In the genomic region with DNA sequence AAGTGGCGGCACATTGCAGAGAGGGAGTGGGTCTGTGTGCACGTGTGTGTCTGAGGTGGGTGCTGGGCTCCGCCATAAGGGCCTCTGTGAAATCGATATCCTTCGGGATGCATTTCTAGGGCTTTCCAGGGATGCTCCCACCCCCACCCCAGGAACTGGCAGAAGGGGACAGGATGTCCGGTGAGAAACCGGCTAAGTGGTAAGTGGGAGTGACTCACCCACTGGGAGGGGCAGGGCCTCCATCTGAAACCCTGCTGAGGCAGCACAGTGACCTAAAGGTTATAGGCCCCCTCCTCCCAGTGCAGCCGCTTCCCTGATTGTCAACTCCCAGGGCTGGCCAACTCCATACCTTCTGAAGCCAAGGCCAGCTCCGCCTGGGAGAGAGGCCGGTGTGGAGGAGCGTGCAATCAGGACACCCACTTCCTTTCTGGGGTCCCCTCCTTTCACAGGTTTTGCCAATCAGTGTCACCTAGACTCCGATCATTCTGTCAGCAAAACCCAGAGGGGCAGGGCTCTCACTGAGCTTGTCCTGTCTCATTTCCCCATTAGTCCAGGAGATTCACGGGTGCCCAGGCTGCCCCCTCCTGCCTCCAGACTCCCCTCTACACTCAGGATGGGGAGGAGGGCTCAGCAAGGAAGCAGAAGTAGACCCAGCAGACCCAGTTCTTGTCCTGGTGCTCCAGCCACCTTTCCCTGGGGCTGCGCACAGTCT, we compare ENCODE assay signal across 10 cellular contexts.
DNase-seq lines count a peak whose midpoint lies in the region; ATAC-seq lines count a peak whose summit lies in the region.
"Had no signal": no experiment of that assay in that cellular context is flagged by ENCODE, and none has a peak within 500 bp of the region (broad histone marks: within the 10 kb centered on the region; RNA-seq: fewer than 3 reads in every experiment).

No MANE protein-coding gene starts in this region.

- no peak for DNase-seq in T-helper 2 cell treated with Interferon-gamma antibody and Interleukin-4, amounts not matched to agents 5 μg/mL and 100 μg/mL, for 36 hours (ENCODE audit: low spot score)
- no peak for DNase-seq in T-helper 2 cell
- peak; percentile 65 for DNase-seq in SW480 (ENCODE audit: low spot score)
- DNase-seq in foreskin melanocyte = peak; percentile 15
- no peak for DNase-seq in substantia nigra (lab: John Stamatoyannopoulos, UW)
- no peak for DNase-seq in CD1c-positive myeloid dendritic cell (ENCODE audit: extremely low spot score)
- no peak for DNase-seq in LoVo (ENCODE audit: low spot score)

- H3K27ac Mint-ChIP-seq in T-helper 2 cell treated with Interferon-gamma antibody and Interleukin-4, amounts not matched to agents 5 μg/mL and 100 μg/mL, for 36 hours = no peak overlapping the region

- no peaks in the 10 kb centered on the region for H3K9me3 Mint-ChIP-seq in T-helper 2 cell treated with Interferon-gamma antibody and Interleukin-4, amounts not matched to agents 5 μg/mL and 100 μg/mL, for 36 hours

- no peak for ATAC-seq in GM18868 (IDR thresholded peaks at IDR 0.05; ENCODE audit: unreplicated experiment)

- peak overlapping the region; percentile 38 for H3K27ac ChIP-seq in substantia nigra (ENCODE audit: low read depth, low read length, poor library complexity, severe bottlenecking)
- H3K27ac ChIP-seq: adrenal gland, testis had no signal

- peaks cover 3% of the 10 kb centered on the region for H3K4me1 Mint-ChIP-seq in T-helper 2 cell treated with Interferon-gamma antibody and Interleukin-4, amounts not matched to agents 5 μg/mL and 100 μg/mL, for 36 hours (ENCODE audit: low read depth)

- H3K4me3 Mint-ChIP-seq in T-helper 2 cell treated with Interferon-gamma antibody and Interleukin-4, amounts not matched to agents 5 μg/mL and 100 μg/mL, for 36 hours = peak overlapping the region; percentile 8

- H3K27me3 Mint-ChIP-seq in T-helper 2 cell treated with Interferon-gamma antibody and Interleukin-4, amounts not matched to agents 5 μg/mL and 100 μg/mL, for 36 hours (ENCODE audit: low read depth) = no peaks in the 10 kb centered on the region

- H3K36me3 Mint-ChIP-seq in T-helper 2 cell treated with Interferon-gamma antibody and Interleukin-4, amounts not matched to agents 5 μg/mL and 100 μg/mL, for 36 hours (ENCODE audit: low read depth) = no peaks in the 10 kb centered on the region

Comparison
In these comparisons a context has a peak if more than half of its experiments do, and no peak if none do; other contexts are left out.
1. DNase-seq: peak in SW480 (single experiment) and foreskin melanocyte (single experiment); none in T-helper 2 cell treated with Interferon-gamma antibody and Interleukin-4, amounts not matched to agents 5 μg/mL and 100 μg/mL, for 36 hours (single experiment), T-helper 2 cell (0 of 5), substantia nigra (0 of 49), CD1c-positive myeloid dendritic cell (single experiment) and LoVo (single experiment).